In the genomic region with DNA sequence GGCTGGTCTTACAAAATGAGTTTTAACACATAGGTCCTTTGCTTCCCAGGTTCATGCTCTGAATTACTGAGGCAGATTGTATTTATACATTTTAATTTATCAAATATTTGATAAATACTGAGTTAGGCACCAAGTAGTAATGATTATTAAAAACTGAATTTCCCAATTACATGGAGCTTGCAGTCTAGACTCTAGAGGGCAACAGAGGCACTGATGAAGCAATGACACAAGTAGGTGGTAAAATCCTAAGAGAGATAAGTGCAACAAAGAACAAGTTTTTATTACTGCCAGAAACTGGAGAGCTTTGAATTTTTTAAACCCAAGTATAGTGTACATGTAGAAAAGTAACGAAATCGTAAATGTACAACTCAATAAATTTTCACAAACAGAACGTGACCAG, we compare ENCODE assay signal across 9 cellular contexts.
DNase-seq lines count a peak whose midpoint lies in the region; FAIRE-seq and TF ChIP-seq lines count a peak whose summit lies in the region.
"Had no signal": no experiment of that assay in that cellular context is flagged by ENCODE, and none has a peak within 500 bp of the region (broad histone marks: within the 10 kb centered on the region; RNA-seq: fewer than 3 reads in every experiment).

No MANE protein-coding gene starts in this region.

- no peaks in the 10 kb centered on the region for H3K36me3 Mint-ChIP-seq in astrocyte (ENCODE audit: low read depth, unreplicated experiment)
- H3K36me3 Mint-ChIP-seq in activated T-helper 2 cell treated with anti-CD3 and anti-CD28 coated beads, Interferon-gamma antibody, Interleukin-2, Interleukin-4, amounts not matched to agents 10 μg/mL and 5 μg/mL and 100 μg/mL, durations not matched to agents 14 hours and 24 hours and 36 hours (ENCODE audit: low read depth): no peaks in the 10 kb centered on the region

- 69% methylated on average over 3 of the region's 3 CpGs for WGBS in hepatocyte (ENCODE audit: low lambda C conversion rate, missing lambda C conversion rate)

- no peaks in the 10 kb centered on the region for H3K27me3 Mint-ChIP-seq in astrocyte (ENCODE audit: low read depth, unreplicated experiment)
- H3K27me3 Mint-ChIP-seq in activated T-helper 2 cell treated with anti-CD3 and anti-CD28 coated beads, Interferon-gamma antibody, Interleukin-2, Interleukin-4, amounts not matched to agents 10 μg/mL and 5 μg/mL and 100 μg/mL, durations not matched to agents 14 hours and 24 hours and 36 hours (ENCODE audit: low read depth): no peaks in the 10 kb centered on the region

- peak; percentile 14 for DNase-seq in HEK293T (ENCODE audit: extremely low spot score)
- peak; percentile 42 for DNase-seq in astrocyte (ENCODE audit: low read depth)
- DNase-seq in hepatocyte (ENCODE audit: low spot score): peak; percentile 35
- DNase-seq in tibial artery: no peak
- DNase-seq in activated T-helper 2 cell treated with anti-CD3 and anti-CD28 coated beads, Interferon-gamma antibody, Interleukin-2, Interleukin-4, amounts not matched to agents 10 μg/mL and 5 μg/mL and 100 μg/mL, durations not matched to agents 14 hours and 24 hours and 36 hours (ENCODE audit: low spot score): no peak
- DNase-seq in GM19238 (ENCODE audit: insufficient read length, low spot score): no peak
- no peak for DNase-seq in GM12892 (ENCODE audit: insufficient read length)
- DNase-seq: cerebellar nuclear complex had no signal

- POLR2A ChIA-PET in HEK293T (lab: Yijun Ruan, JAX): no interaction called here

- FAIRE-seq in astrocyte (lab: Jason Lieb, UNC) (no peak), GM12892 (lab: Jason Lieb, UNC) (no peak)

- H4K20me1 ChIP-seq in astrocyte (ENCODE audit: insufficient read depth, low read length): no peaks in the 10 kb centered on the region
- no peaks in the 10 kb centered on the region for H4K20me1 ChIP-seq in hepatocyte (ENCODE audit: insufficient read depth, poor library complexity, severe bottlenecking)

- TF ChIP-seq CTCF in astrocyte (IDR thresholded peaks at IDR 0.05; ENCODE audit: insufficient read depth, low read depth, low read length) (peak; percentile 56), hepatocyte (IDR thresholded peaks at IDR 0.05; ENCODE audit: poor library complexity) (peak; percentile 55), tibial artery (IDR thresholded peaks at IDR 0.05) (peak; percentile 60 to 63)

- no peaks in the 10 kb centered on the region for H3K9me2 ChIP-seq in hepatocyte (replicated peaks; ENCODE audit: insufficient read depth)

- H3K9me3 ChIP-seq in astrocyte (ENCODE audit: insufficient read depth, low read depth, low read length) (no peaks in the 10 kb centered on the region), hepatocyte (ENCODE audit: low read depth) (no peaks in the 10 kb centered on the region), tibial artery (no peaks in the 10 kb centered on the region)
- H3K9me3 ChIP-seq: mucosa of descending colon had no signal

- no peak overlapping the region for H3K4me3 Mint-ChIP-seq in astrocyte (ENCODE audit: unreplicated experiment)
- no peak overlapping the region for H3K4me3 Mint-ChIP-seq in activated T-helper 2 cell treated with anti-CD3 and anti-CD28 coated beads, Interferon-gamma antibody, Interleukin-2, Interleukin-4, amounts not matched to agents 10 μg/mL and 5 μg/mL and 100 μg/mL, durations not matched to agents 14 hours and 24 hours and 36 hours (ENCODE audit: low read depth)

- peaks cover 4% of the 10 kb centered on the region for H3K4me1 Mint-ChIP-seq in astrocyte (ENCODE audit: low read depth, unreplicated experiment)
- no peaks in the 10 kb centered on the region for H3K4me1 Mint-ChIP-seq in activated T-helper 2 cell treated with anti-CD3 and anti-CD28 coated beads, Interferon-gamma antibody, Interleukin-2, Interleukin-4, amounts not matched to agents 10 μg/mL and 5 μg/mL and 100 μg/mL, durations not matched to agents 14 hours and 24 hours and 36 hours (ENCODE audit: low read depth)

- no peak overlapping the region for H2AFZ ChIP-seq in astrocyte (ENCODE audit: low read depth, low read length)
- H2AFZ ChIP-seq in hepatocyte: no peak overlapping the region

- H3K4me1 ChIP-seq in astrocyte (ENCODE audit: insufficient read depth, low read length) (no peaks in the 10 kb centered on the region), hepatocyte (ENCODE audit: insufficient read depth) (no peaks in the 10 kb centered on the region), tibial artery (no peaks in the 10 kb centered on the region)

- no peak for TF ChIP-seq POLR2A in GM12892 (IDR thresholded peaks at IDR 0.05; ENCODE audit: low read depth, low read length)

- CTCF ChIA-PET in HEK293T (lab: Yijun Ruan, JAX): interaction anchor here (0.8 to 3.8 kb wide), 3 partner anchors 12 to 39 kb away, joined by 3 to 37 read pairs (median 4); no protein-coding TSS in a partner anchor

- no peaks in the 10 kb centered on the region for H3K27me3 ChIP-seq in astrocyte (ENCODE audit: insufficient read depth, low read length)
- H3K27me3 ChIP-seq in hepatocyte: no peaks in the 10 kb centered on the region
- H3K27me3 ChIP-seq in tibial artery: no peaks in the 10 kb centered on the region

- H3K9me3 Mint-ChIP-seq in astrocyte (ENCODE audit: unreplicated experiment): peaks cover 1% of the 10 kb centered on the region
- H3K9me3 Mint-ChIP-seq in activated T-helper 2 cell treated with anti-CD3 and anti-CD28 coated beads, Interferon-gamma antibody, Interleukin-2, Interleukin-4, amounts not matched to agents 10 μg/mL and 5 μg/mL and 100 μg/mL, durations not matched to agents 14 hours and 24 hours and 36 hours: no peaks in the 10 kb centered on the region

- H3K36me3 ChIP-seq in astrocyte (ENCODE audit: insufficient read depth, low read length) (no peaks in the 10 kb centered on the region), hepatocyte (replicated peaks; ENCODE audit: insufficient read depth, low read depth) (no peaks in the 10 kb centered on the region), tibial artery (no peaks in the 10 kb centered on the region)

- no peak overlapping the region for H3K27ac Mint-ChIP-seq in astrocyte (ENCODE audit: unreplicated experiment)
- no peak overlapping the region for H3K27ac Mint-ChIP-seq in activated T-helper 2 cell treated with anti-CD3 and anti-CD28 coated beads, Interferon-gamma antibody, Interleukin-2, Interleukin-4, amounts not matched to agents 10 μg/mL and 5 μg/mL and 100 μg/mL, durations not matched to agents 14 hours and 24 hours and 36 hours

- H3K79me2 ChIP-seq in astrocyte (ENCODE audit: insufficient read depth, low read length): no peaks in the 10 kb centered on the region
- H3K79me2 ChIP-seq in hepatocyte: no peaks in the 10 kb centered on the region

- H3K4me3 ChIP-seq in astrocyte (ENCODE audit: insufficient read depth, low read depth, low read length): no peak overlapping the region
- no peak overlapping the region for H3K4me3 ChIP-seq in hepatocyte
- no peak overlapping the region for H3K4me3 ChIP-seq in tibial artery
- H3K4me3 ChIP-seq: mucosa of descending colon had no signal

- intact Hi-C loops in tibial artery (cut with DNase I; ENCODE audit: low total_unique reads): no loop called here
- intact Hi-C loops in activated T-helper 2 cell treated with anti-CD3 and anti-CD28 coated beads, Interferon-gamma antibody, Interleukin-2, Interleukin-4, amounts not matched to agents 10 μg/mL and 5 μg/mL and 100 μg/mL, durations not matched to agents 14 hours and 24 hours and 36 hours (cut with micrococcal nuclease): no loop called here

- H3K4me2 ChIP-seq in astrocyte (ENCODE audit: low read length): no peak overlapping the region
- H3K4me2 ChIP-seq in hepatocyte: no peak overlapping the region

- no peak overlapping the region for H3K9ac ChIP-seq in astrocyte (ENCODE audit: low read length)

- H3K27ac ChIP-seq in astrocyte (ENCODE audit: low read depth, low read length) (no peak overlapping the region), hepatocyte (no peak overlapping the region), tibial artery (no peak overlapping the region)

TF ChIP-seq in HEK293T, 16 proteins besides CTCF, POLR2A, EP300 and RAD21:
- no peak for TF ChIP-seq FOXM1 (IDR thresholded peaks at IDR 0.05; ENCODE audit: borderline replicate concordance)
- no peak for TF ChIP-seq SUZ12 (IDR thresholded peaks at IDR 0.05)
- TF ChIP-seq NFRKB (IDR thresholded peaks at IDR 0.05): no peak
- TF ChIP-seq L3MBTL2 (conservative IDR thresholded peaks at IDR 0.05): no peak
- TF ChIP-seq SP1 (IDR thresholded peaks at IDR 0.05): no peak
- TF ChIP-seq ARNT (IDR thresholded peaks at IDR 0.05): no peak
- no peak for TF ChIP-seq TARDBP (IDR thresholded peaks at IDR 0.05)
- TF ChIP-seq LEF1 (IDR thresholded peaks at IDR 0.05; ENCODE audit: borderline replicate concordance): no peak
- TF ChIP-seq HDGF (IDR thresholded peaks at IDR 0.05; ENCODE audit: borderline replicate concordance): no peak
- no peak for TF ChIP-seq FOXK2 (IDR thresholded peaks at IDR 0.05)
- TF ChIP-seq FOXA1 (IDR thresholded peaks at IDR 0.05): no peak
- TF ChIP-seq BHLHE40 (IDR thresholded peaks at IDR 0.05; ENCODE audit: borderline replicate concordance): no peak
- no peak for TF ChIP-seq ZNF384 (IDR thresholded peaks at IDR 0.05)
- TF ChIP-seq, protein P1, sequence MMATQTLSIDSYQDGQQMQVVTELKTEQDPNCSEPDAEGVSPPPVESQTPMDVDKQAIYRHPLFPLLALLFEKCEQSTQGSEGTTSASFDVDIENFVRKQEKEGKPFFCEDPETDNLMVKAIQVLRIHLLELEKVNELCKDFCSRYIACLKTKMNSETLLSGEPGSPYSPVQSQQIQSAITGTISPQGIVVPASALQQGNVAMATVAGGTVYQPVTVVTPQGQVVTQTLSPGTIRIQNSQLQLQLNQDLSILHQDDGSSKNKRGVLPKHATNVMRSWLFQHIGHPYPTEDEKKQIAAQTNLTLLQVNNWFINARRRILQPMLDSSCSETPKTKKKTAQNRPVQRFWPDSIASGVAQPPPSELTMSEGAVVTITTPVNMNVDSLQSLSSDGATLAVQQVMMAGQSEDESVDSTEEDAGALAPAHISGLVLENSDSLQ (IDR thresholded peaks at IDR 0.05): no peak
- TF ChIP-seq ELF4 (IDR thresholded peaks at IDR 0.05): no peak
- TF ChIP-seq CTBP1 (IDR thresholded peaks at IDR 0.05; ENCODE audit: borderline replicate concordance): no peak

Comparison
In these comparisons a context has a peak if more than half of its experiments do, and no peak if none do; other contexts are left out.
1. DNase-seq: peak in HEK293T (single experiment), astrocyte (single experiment) and hepatocyte (single experiment); none in tibial artery (0 of 2), activated T-helper 2 cell treated with anti-CD3 and anti-CD28 coated beads, Interferon-gamma antibody, Interleukin-2, Interleukin-4, amounts not matched to agents 10 μg/mL and 5 μg/mL and 100 μg/mL, durations not matched to agents 14 hours and 24 hours and 36 hours (single experiment), GM19238 (single experiment) and GM12892 (single experiment).
2. Peak in every context shown above with its lines, with median percentiles within 50 percentile points of each other: CTCF ChIP-seq.